8 cellular contexts compared by ENCODE assay signal in the genomic region with DNA sequence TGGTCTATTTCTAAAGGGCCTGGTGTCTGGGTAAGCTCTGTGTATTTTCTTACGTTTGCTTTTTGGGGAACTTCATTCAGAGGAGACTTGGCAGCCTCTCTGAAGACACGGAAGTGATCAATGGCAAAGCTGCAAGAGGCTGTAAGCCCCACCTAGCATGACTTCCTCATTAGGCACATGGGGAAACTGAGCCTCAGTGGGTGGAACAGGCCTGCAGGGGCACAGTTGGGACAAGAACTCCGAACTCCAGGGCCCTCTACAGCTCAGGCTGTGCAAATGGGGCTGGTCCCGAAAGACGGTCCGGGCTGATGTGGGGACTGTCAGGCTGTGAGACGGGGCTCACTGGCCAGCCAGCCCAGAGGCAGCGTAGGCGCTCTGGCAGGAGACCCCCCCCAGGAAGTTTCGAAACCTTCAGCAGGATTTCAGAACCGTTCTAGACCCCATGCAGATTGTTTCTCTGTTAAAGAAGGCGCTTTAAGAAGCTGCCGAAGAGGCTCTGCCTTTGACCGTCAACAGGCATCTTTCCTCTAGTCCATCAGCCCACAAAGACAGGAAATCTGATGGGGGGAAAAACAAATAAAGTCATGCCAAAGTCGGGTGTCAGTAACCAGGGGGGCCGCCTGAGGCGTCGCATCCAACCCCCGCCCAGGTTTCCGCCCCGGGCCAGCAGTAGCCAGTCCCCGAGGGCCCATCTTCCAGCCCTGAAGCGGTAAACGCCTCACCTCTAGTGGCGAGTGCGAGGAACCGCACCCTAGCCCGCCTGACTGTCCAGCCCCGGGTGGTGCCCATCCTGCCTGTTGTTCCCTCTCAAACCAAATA.
A peak's percentile ranks its signal among the peaks of the same experiment; 100 is the strongest.
DNase-seq lines count a peak whose midpoint lies in the region; ATAC-seq and TF ChIP-seq lines count a peak whose summit lies in the region.

No MANE protein-coding gene starts in this region.

- H3K9me2 ChIP-seq in Loucy (replicated peaks; ENCODE audit: low read depth, low read length): no peaks in the 10 kb centered on the region

- no peak overlapping the region for H2AFZ ChIP-seq in Loucy (ENCODE audit: low read length)

- no peaks in the 10 kb centered on the region for H3K4me1 Mint-ChIP-seq in nephron

- peaks cover 14% of the 10 kb centered on the region for H3K4me1 ChIP-seq in Loucy (ENCODE audit: insufficient read depth, low read length, poor library complexity, severe bottlenecking)
- H3K4me1 ChIP-seq in thyroid gland: peaks cover 3 to 4% of the 10 kb centered on the region in 2 donors

- peaks cover 24% of the 10 kb centered on the region for H3K27me3 Mint-ChIP-seq in nephron (ENCODE audit: low read depth)

- TF ChIP-seq POLR2A in erythroblast (IDR thresholded peaks at IDR 0.05; ENCODE audit: low read length) (no peak), thyroid gland (IDR thresholded peaks at IDR 0.05) (no peak)

- no peaks in the 10 kb centered on the region for H3F3A ChIP-seq in Loucy (ENCODE audit: low read depth)

- H3K4me3 Mint-ChIP-seq in nephron: peak overlapping the region; percentile 38 to 61 (median 54)

- intact Hi-C loops in thyroid gland (cut with DNase I): no loop called here

- H3K9me3 Mint-ChIP-seq in nephron: no peaks in the 10 kb centered on the region

- 24 to 34% methylated on average over 24 to 29 of the region's 29 CpGs for WGBS in thyroid gland, 2 donors

- H3K27ac Mint-ChIP-seq in nephron: peak overlapping the region in 1 of 3 experiments; percentile 38

- ATAC-seq in GM19351 (IDR thresholded peaks at IDR 0.05; ENCODE audit: unreplicated experiment) (peak; percentile 50), HG02885 (IDR thresholded peaks at IDR 0.05; ENCODE audit: poor library complexity, unreplicated experiment) (no peak)

- no peaks in the 10 kb centered on the region for H4K20me1 ChIP-seq in Loucy (ENCODE audit: insufficient read depth, low read length, poor library complexity, severe bottlenecking)

- TF ChIP-seq CTCF in Loucy (conservative IDR thresholded peaks at IDR 0.05; ENCODE audit: low read length) (peak; percentile 51), nephron (IDR thresholded peaks at IDR 0.05; ENCODE audit: unreplicated experiment in 3 of 3) (peak; percentile 64 to 78 (median 67)), thyroid gland (IDR thresholded peaks at IDR 0.05) (peak; percentile 14 to 70 (median 47))

- no peak overlapping the region for H3K9ac ChIP-seq in Loucy (ENCODE audit: low read depth, low read length, poor library complexity, severe bottlenecking)

- H3K9me3 ChIP-seq in Loucy (ENCODE audit: insufficient read depth, low read depth, low read length) (no peaks in the 10 kb centered on the region), thyroid gland (no peaks in the 10 kb centered on the region)

- DNase-seq in AG08396 (ENCODE audit: low spot score): peak; percentile 83
- peak; percentile 82 for DNase-seq in activated CD8-positive, alpha-beta memory T cell treated with anti-CD3 and anti-CD28 coated beads for 24 hours
- peak; percentile 59 to 66 for DNase-seq in erythroblast (lab: John Stamatoyannopoulos, UW)
- peak; percentile 30 to 45 for DNase-seq in thyroid gland

- H3K27ac ChIP-seq in thyroid gland: no peak overlapping the region

- H3K36me3 Mint-ChIP-seq in nephron (ENCODE audit: low read depth): no peaks in the 10 kb centered on the region

- no peak overlapping the region for H3K4me2 ChIP-seq in Loucy (ENCODE audit: low read depth, low read length, poor library complexity, severe bottlenecking)

- H3K4me3 ChIP-seq in Loucy (ENCODE audit: low read length, poor library complexity, severe bottlenecking) (no peak overlapping the region), thyroid gland (replicated peaks in 1 of 3) (no peak overlapping the region)

- no peaks in the 10 kb centered on the region for H3K36me3 ChIP-seq in Loucy (ENCODE audit: insufficient read depth, low read length)
- no peaks in the 10 kb centered on the region for H3K36me3 ChIP-seq in thyroid gland

- no peaks in the 10 kb centered on the region for H3K27me3 ChIP-seq in Loucy (ENCODE audit: insufficient read depth, low read length, poor library complexity, severe bottlenecking)
- H3K27me3 ChIP-seq in thyroid gland: no peaks in the 10 kb centered on the region

- no peaks in the 10 kb centered on the region for H3K79me2 ChIP-seq in Loucy (ENCODE audit: insufficient read depth, low read length)
